ENCODE assay signal across 9 cellular contexts in genomic region chr18:44700652-44701051, GRCh38. TPM values are rescaled to one million over a fixed set of nuclear protein-coding genes. Genes with fewer than 3 reads are reported as not detected.
DNase-seq lines count a peak whose midpoint lies in the region; ATAC-seq, FAIRE-seq and TF ChIP-seq lines count a peak whose summit lies in the region.
"Had no signal": no experiment of that assay in that cellular context is flagged by ENCODE, and none has a peak within 500 bp of the region (broad histone marks: within the 10 kb centered on the region; RNA-seq: fewer than 3 reads in every experiment).

No MANE protein-coding gene starts in this region.

- H3K79me2 ChIP-seq in GM12878 (ENCODE audit: control insufficient read depth, insufficient read depth, low read length) = no peaks in the 10 kb centered on the region; the same call in none of the 2 replicates

- in situ Hi-C loops in GM12878 (cut with MboI) = no loop called here

- DNase-seq in Right ventricle myocardium inferior (ENCODE audit: missing footprints) (no peak), cardiac septum (ENCODE audit: low spot score) (no peak), GM12878 (ENCODE audit: low read depth, low spot score) (no peak), left colon (peak in 1 of 2 donors; percentile 50), vagina (ENCODE audit: extremely low spot score in 2 of 2) (no peak), globus pallidus (ENCODE audit: low spot score) (no peak), NCI-H526 (lab: John Stamatoyannopoulos, UW) (no peak), GM10266 (ENCODE audit: extremely low spot score) (no peak)

- RAD21 ChIA-PET in GM12878 (lab: Charles Lee; ENCODE audit: unreplicated experiment) = interaction anchor here (0.7 to 2.2 kb wide), 11 partner anchors 13 to 512 kb away, joined by 3 to 13 read pairs (median 5); partner anchors contain the start of gene SETBP1

- no peaks in the 10 kb centered on the region for H4K20me1 ChIP-seq in GM12878 (ENCODE audit: control insufficient read depth, insufficient read depth)

- no peak for TF ChIP-seq CTCF in GM12878 (IDR thresholded peaks at IDR 0.05 in 2 of 3, conservative IDR thresholded peaks at IDR 0.05 in 1 of 3; ENCODE audit: control insufficient read depth in 2 of 3, extremely low read depth in 1 of 3, insufficient read depth in 1 of 3, low read depth in 3 of 3, low read length in 3 of 3)
- no peak for TF ChIP-seq CTCF in vagina (IDR thresholded peaks at IDR 0.05)
- no peak for TF ChIP-seq CTCF in GM10266 (IDR thresholded peaks at IDR 0.05; ENCODE audit: control insufficient read depth, insufficient read depth, low read depth, missing control alignments)

- H3K4me3 ChIP-seq in GM12878 (no peak overlapping the region), vagina (no peak overlapping the region)

- CTCF ChIA-PET in GM12878 (lab: Yijun Ruan, JAX) = interaction anchor here (0.9 to 4.7 kb wide), 5 partner anchors 9 to 142 kb away, joined by 3 to 25 read pairs (median 4); no protein-coding TSS in a partner anchor

- H3K27ac ChIP-seq in GM12878 (ENCODE audit: control insufficient read depth, insufficient read depth) (no peak overlapping the region), vagina (peak overlapping the region; percentile 64)

- intact Hi-C loops in Right ventricle myocardium inferior (cut with DNase I) = no loop called here
- intact Hi-C loops in cardiac septum (cut with DNase I) = no loop called here
- intact Hi-C loops in GM12878 (cut with micrococcal nuclease; ENCODE audit: unreplicated experiment) = no loop called here
- intact Hi-C loops in left colon (cut with DNase I, micrococcal nuclease) = no loop called here
- intact Hi-C loops in vagina (cut with DNase I) = no loop called here

- H3K9ac ChIP-seq in GM12878 (ENCODE audit: control insufficient read depth, insufficient read depth, low read length) = no peak overlapping the region

- no peaks in the 10 kb centered on the region; a peak in 1 of 4 replicates for H3K36me3 ChIP-seq in GM12878 (ENCODE audit: control insufficient read depth in 2 of 2, insufficient read depth in 2 of 2, low read length in 1 of 2)
- no peaks in the 10 kb centered on the region for H3K36me3 ChIP-seq in vagina

- FAIRE-seq in GM12878 (lab: Jason Lieb, UNC) = no peak

- BruUV-seq in GM12878 (replicated peaks; lab: Mats Ljungman, UMichigan) = no TSS peak

- H3K9me3 ChIP-seq in GM12878 (replicated peaks; ENCODE audit: control insufficient read depth, insufficient read depth, low read length) (no peaks in the 10 kb centered on the region), vagina (no peaks in the 10 kb centered on the region)

- TF ChIP-seq POLR2A in GM12878 (IDR thresholded peaks at IDR 0.05; ENCODE audit: low read depth, low read length) (no peak), vagina (IDR thresholded peaks at IDR 0.05) (no peak)

- POLR2A ChIA-PET in GM12878 (lab: Charles Lee) = interaction anchor here (0.6 to 1.0 kb wide), 4 partner anchors 10 to 29 kb away, joined by 3 to 4 read pairs (median 4); no protein-coding TSS in a partner anchor

- SMC1A ChIA-PET in GM12878 (lab: Charles Lee; ENCODE audit: uncharacterized antibody, unreplicated experiment) = interaction anchor here (0.7 to 22.0 kb wide), 14 partner anchors 9 to 212 kb away, joined by 3 to 216 read pairs (median 6); no protein-coding TSS in a partner anchor

- peaks cover 2% of the 10 kb centered on the region for H3K4me1 ChIP-seq in GM12878 (ENCODE audit: control insufficient read depth, insufficient read depth, low read length)
- H3K4me1 ChIP-seq in vagina = peaks cover 44% of the 10 kb centered on the region

- 57% methylated on average over 5 of the region's 5 CpGs for WGBS in GM12878 (ENCODE audit: insufficient coverage, insufficient replicate concordance, low lambda C conversion rate, missing lambda C conversion rate)

- ATAC-seq in Right ventricle myocardium inferior = peak; percentile 49
- ATAC-seq in GM12878 = peak; percentile 84
- peak; percentile 40 for ATAC-seq in left colon
- ATAC-seq: Panc1 had no signal

- no peaks in the 10 kb centered on the region for H3K27me3 ChIP-seq in GM12878 (replicated peaks in 1 of 2; ENCODE audit: control insufficient read depth in 2 of 2, insufficient read depth in 2 of 2, low read length in 1 of 2)
- H3K27me3 ChIP-seq in vagina = no peaks in the 10 kb centered on the region

- no peak overlapping the region for H3K4me2 ChIP-seq in GM12878 (ENCODE audit: control insufficient read depth, insufficient read depth)

- no peak overlapping the region for H2AFZ ChIP-seq in GM12878 (ENCODE audit: control insufficient read depth, low read depth, low read length)

- TF ChIP-seq RAD21 in GM12878 (IDR thresholded peaks at IDR 0.05; ENCODE audit: insufficient read depth, low read depth, low read length) = no peak

- no peak for TF ChIP-seq EP300 in GM12878 (IDR thresholded peaks at IDR 0.05; ENCODE audit: borderline replicate concordance in 1 of 2, control insufficient read depth in 1 of 2, low read depth in 2 of 2, low read length in 2 of 2)

TF ChIP-seq in GM12878, 131 proteins besides CTCF, POLR2A, EP300 and RAD21:
- TF ChIP-seq RUNX3 (IDR thresholded peaks at IDR 0.05; ENCODE audit: low read length) = peak; percentile 28; the same call in 1 of the 2 replicates
- no peak for TF ChIP-seq IRF3 (IDR thresholded peaks at IDR 0.05)
- no peak for TF ChIP-seq MXI1 (IDR thresholded peaks at IDR 0.05; ENCODE audit: low read depth, low read length)
- TF ChIP-seq ATF7 (IDR thresholded peaks at IDR 0.05; ENCODE audit: low read depth) = 0 out of 2 replicates have a peak, but pooled peaks have one; percentile 34
- no peak for TF ChIP-seq TCF7 (IDR thresholded peaks at IDR 0.05; ENCODE audit: borderline replicate concordance)
- TF ChIP-seq RAD51 (IDR thresholded peaks at IDR 0.05) = 0 out of 2 replicates have a peak, but pooled peaks have one; percentile 30
- no peak for TF ChIP-seq SPI1 (IDR thresholded peaks at IDR 0.05; ENCODE audit: borderline replicate concordance, insufficient read depth, low read depth, low read length)
- TF ChIP-seq BACH1 (IDR thresholded peaks at IDR 0.05; ENCODE audit: borderline replicate concordance) = peak; percentile 35; the same call in 1 of the 2 replicates
- TF ChIP-seq MTA2 (IDR thresholded peaks at IDR 0.05; ENCODE audit: low read depth) = peak; percentile 13; the same call in 1 of the 2 replicates
- 0 out of 4 replicates have a peak, but pooled peaks of 1 of the 2 experiments have one; percentile 10 for TF ChIP-seq IKZF2 (IDR thresholded peaks at IDR 0.05)
- TF ChIP-seq RELB (IDR thresholded peaks at IDR 0.05; ENCODE audit: low read depth) = 0 out of 2 replicates have a peak, but pooled peaks have one; percentile 21
- no peak for TF ChIP-seq HDAC6 (IDR thresholded peaks at IDR 0.05; ENCODE audit: unreplicated experiment)
- TF ChIP-seq BHLHE40 (IDR thresholded peaks at IDR 0.05; ENCODE audit: borderline replicate concordance in 1 of 2, low read depth in 2 of 2, low read length in 1 of 2) = 0 out of 4 replicates have a peak, but pooled peaks of 1 of the 2 experiments have one; percentile 11
- peak; percentile 52; the same call in 1 of the 2 replicates for TF ChIP-seq CREB1 (IDR thresholded peaks at IDR 0.05; ENCODE audit: low read depth)
- no peak for TF ChIP-seq POU2F2 (IDR thresholded peaks at IDR 0.05; ENCODE audit: borderline replicate concordance, low read depth, low read length)

RNA-seq across cellular contexts. Expression of gene SETBP1, which starts 20.0 kb away (rescaled TPM):
- 7.1 TPM for total RNA-seq in Right ventricle myocardium inferior
- total RNA-seq in cardiac septum = 15.5 TPM
- total RNA-seq in GM12878 (2013; cell fraction: nucleolus; rRNA removed) = 124 and 128 TPM in 2 replicates
- total RNA-seq in GM12878 (2014; rRNA removed) = 13.5 and 13.7 TPM in 2 replicates
- 11.9 and 12.5 TPM in 2 replicates for total RNA-seq in GM12878 (2014; rRNA removed; fragmentation: Illumina TruSeq; extraction: Trizol)
- 23.7 and 29.7 TPM in 2 replicates for total RNA-seq in GM12878 (2021)
- polyA plus RNA-seq in GM12878 (2011; ENCODE audit: low read depth) = 1.9 TPM
- 15.0 and 15.4 TPM in 2 replicates for polyA plus RNA-seq in GM12878 (2011; rRNA removed)
- 8.8 and 10.3 TPM in 2 replicates for polyA plus RNA-seq in GM12878 (2011; cell fraction: cytosol; rRNA removed)
- 31.0 and 32.9 TPM in 2 replicates for polyA plus RNA-seq in GM12878 (2011; cell fraction: nucleus; rRNA removed)
- polyA plus RNA-seq in GM12878 (2012) = 2.0 and 3.2 TPM in 2 replicates
- 9.7 and 10.3 TPM in 2 replicates for polyA plus RNA-seq in GM12878 (2014; fragmentation: Illumina TruSeq; extraction: Trizol)
- 1 to 10 TPM in 1 of 2 experiments, under 1 TPM in 1; 0.99 to 2.6 TPM for polyA plus RNA-seq in GM12878 (2014; fragmentation: Nextera tagmentation; extraction: Ambion mirVana)
- polyA plus RNA-seq in GM12878 (2014; rRNA removed) = 6.9 and 7.0 TPM in 2 replicates
- polyA plus RNA-seq in GM12878 (2016; fragmentation: Nextera tagmentation; extraction: Ambion mirVana) = 1 to 10 TPM; 4.0 to 4.3 TPM
- polyA minus RNA-seq in GM12878 (2011; rRNA and poly(A)+ RNA removed) = 41.5 and 46.6 TPM in 2 replicates
- 9.6 and 12.1 TPM in 2 replicates for polyA minus RNA-seq in GM12878 (2011; cell fraction: cytosol; rRNA and poly(A)+ RNA removed)
- 77.5 and 127 TPM in 2 replicates for polyA minus RNA-seq in GM12878 (2011; cell fraction: nucleus; rRNA and poly(A)+ RNA removed)
- 10 to 100 TPM; 10.2 to 21.2 TPM for total RNA-seq in left colon
- total RNA-seq in vagina = 38.1 TPM
